1 cellular context compared by ENCODE assay signal in genomic region chr14:23094666-23095195, GRCh38.
TF ChIP-seq lines count a peak whose summit lies in the region.

ACIN1 (minus strand) TSS chr14:23095136; CDS start chr14:23095112, 24 bp downstream.

TF ChIP-seq in WTC11, 78 proteins besides CTCF, POLR2A, EP300 and RAD21 (continued from another document):
- TF ChIP-seq ZNF532 (CRISPR knock-in tag; IDR thresholded peaks at IDR 0.05; ENCODE audit: borderline replicate concordance) (no peak), JUN (CRISPR knock-in tag; IDR thresholded peaks at IDR 0.05) (peak; percentile 87), TEAD1 (CRISPR knock-in tag; IDR thresholded peaks at IDR 0.05) (peak; percentile 77; the same call in 1 of the 2 replicates), IRF1 (CRISPR knock-in tag; IDR thresholded peaks at IDR 0.05) (peak; percentile 71; the same call in 1 of the 2 replicates), FOXK1 (CRISPR knock-in tag; IDR thresholded peaks at IDR 0.05) (peak; percentile 15; the same call in 1 of the 2 replicates), ETV6 (CRISPR knock-in tag; IDR thresholded peaks at IDR 0.05) (peak; percentile 74), JAZF1 (CRISPR knock-in tag; IDR thresholded peaks at IDR 0.05) (no peak), GABPB1 (CRISPR knock-in tag; IDR thresholded peaks at IDR 0.05) (peak; percentile 88), HMGXB4 (CRISPR knock-in tag; IDR thresholded peaks at IDR 0.05) (peak; percentile 98), KAT7 (CRISPR knock-in tag; IDR thresholded peaks at IDR 0.05; ENCODE audit: borderline replicate concordance) (no peak), PREB (CRISPR knock-in tag; IDR thresholded peaks at IDR 0.05; ENCODE audit: borderline replicate concordance) (no peak)
